ENCODE assay signal across 8 cellular contexts in the genomic region with DNA sequence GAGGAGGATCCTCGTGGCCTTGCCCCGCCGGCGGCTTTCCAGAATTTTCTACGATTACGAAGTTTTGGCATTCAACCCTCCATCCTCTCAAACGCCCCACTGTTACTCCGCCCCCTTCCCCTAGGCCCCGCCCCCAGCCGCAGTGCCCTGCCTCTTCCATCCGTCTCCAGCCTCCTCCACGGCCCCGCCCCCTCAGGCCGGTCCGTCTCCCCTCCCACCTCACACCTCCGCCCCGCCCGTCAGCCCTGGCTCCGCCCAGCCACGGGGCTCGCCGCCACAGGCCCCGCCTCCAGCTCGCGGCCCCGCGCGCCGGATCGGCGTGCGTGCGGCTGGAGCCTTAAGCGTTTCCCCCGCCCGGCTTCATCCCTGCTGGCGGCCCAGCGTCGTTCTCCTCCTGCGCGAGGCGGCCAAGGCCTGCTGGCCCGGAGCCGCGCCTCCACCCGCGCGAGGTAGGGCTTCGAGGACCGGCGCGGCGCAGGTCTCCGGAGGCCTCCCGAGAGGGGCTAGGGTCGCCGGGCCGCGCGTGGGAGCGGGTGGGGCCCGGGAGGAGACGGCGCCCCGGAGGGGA. TPM values are rescaled to one million over a fixed set of nuclear protein-coding genes. Genes with fewer than 3 reads are reported as not detected.
DNase-seq lines count a peak whose midpoint lies in the region; ATAC-seq and FAIRE-seq lines count a peak whose summit lies in the region.

A gene with protein sequence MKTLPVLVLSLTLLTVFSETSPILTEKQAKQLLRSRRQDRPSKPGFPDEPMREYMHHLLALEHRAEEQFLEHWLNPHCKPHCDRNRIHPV (minus strand): TSS at position 109 of the 568 bp plus-strand sequence. CDS start 18,110 bp downstream, outside the sequence.
A gene (plus strand): TSS at position 340 of the 568 bp plus-strand sequence. CDS start 645 bp downstream, outside the sequence.

- peak; percentile 93 for FAIRE-seq in GM18507 (lab: Jason Lieb, UNC)

- DNase-seq in GM18507 (ENCODE audit: extremely low spot score, insufficient read length, low read depth): peak; percentile 95
- peak; percentile 89 to 93 for DNase-seq in NCI-H187 (lab: John Stamatoyannopoulos, UW)
- peak; percentile 98 for DNase-seq in T1000 (lab: John Stamatoyannopoulos, UW)
- DNase-seq in astrocyte of the hippocampus (ENCODE audit: low read depth, low spot score): peak; percentile 99
- peak in 50 of 51 donors; percentile 56 to 99 (median 94) for DNase-seq in hypothalamus (lab: John Stamatoyannopoulos, UW)
- peak; percentile 100 for DNase-seq in sciatic nerve (ENCODE audit: low spot score)
- DNase-seq in retina: no peak

- ATAC-seq in HG02970 (IDR thresholded peaks at IDR 0.05; ENCODE audit: low FRiP score, unreplicated experiment) (peak; percentile 71), sciatic nerve (peak; percentile 99)

- intact Hi-C loops in sciatic nerve (cut with DNase I): loop anchor here (10.0 kb wide), 1 partner anchor 111 kb away; no protein-coding TSS in a partner anchor

RNA-seq across cellular contexts. Expression of the first gene that starts in this region (rescaled TPM):
- 6.2 TPM for total RNA-seq in sciatic nerve

RNA-seq across cellular contexts. Expression of the second gene that starts in this region (rescaled TPM):
- total RNA-seq in sciatic nerve: 16.8 TPM
